ENCODE assay signal across 10 cellular contexts in the genomic region with DNA sequence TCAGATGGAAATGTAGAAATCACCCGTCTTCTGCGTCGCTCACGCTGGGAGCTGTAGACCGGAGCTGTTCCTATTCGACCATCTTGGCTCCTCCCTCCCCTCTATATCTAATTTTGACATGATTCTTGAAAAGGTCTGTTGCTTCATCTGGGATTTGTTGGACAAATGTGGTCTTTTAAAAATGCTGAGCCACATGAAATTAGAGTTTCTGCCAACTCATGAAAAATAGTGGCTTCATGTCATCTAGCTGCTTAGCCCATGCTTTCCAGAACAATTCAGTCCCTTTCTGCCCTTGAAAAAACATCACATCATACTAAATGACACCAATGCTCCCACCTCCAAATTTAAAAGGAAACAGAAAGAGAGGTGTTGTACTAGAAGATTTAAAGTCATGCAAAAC.
"Had no signal": no experiment of that assay in that cellular context is flagged by ENCODE, and none has a peak within 500 bp of the region (broad histone marks: within the 10 kb centered on the region; RNA-seq: fewer than 3 reads in every experiment).

No MANE protein-coding gene starts in this region.

- H3K27ac ChIP-seq: GM23248, KMS-11 had no signal

- H3K9ac ChIP-seq: GM23248, KMS-11 had no signal

- H2AFZ ChIP-seq: GM23248 had no signal

- H3K9me3 ChIP-seq: HAP-1 had no signal

- H3K4me1 ChIP-seq: HAP-1 had no signal

- H3K4me2 ChIP-seq: KMS-11 had no signal

- ATAC-seq: HCT116 had no signal

- DNase-seq: GM23248, GOT3, H7, HFFc6, Karpas-422, KBM-7 had no signal

- FAIRE-seq: HTR-8/SVneo had no signal

- H3K4me3 ChIP-seq: GM23248, HAP-1 had no signal

- H3K36me3 ChIP-seq: HAP-1 had no signal
